11 cellular contexts compared by ENCODE assay signal in genomic region chr11:10564692-10565318, GRCh38. TPM values are rescaled to one million over a fixed set of nuclear protein-coding genes. Genes with fewer than 3 reads are reported as not detected.
DNase-seq lines count a peak whose midpoint lies in the region; ATAC-seq, FAIRE-seq and TF ChIP-seq lines count a peak whose summit lies in the region.
"Had no signal": no experiment of that assay in that cellular context is flagged by ENCODE, and none has a peak within 500 bp of the region (broad histone marks: within the 10 kb centered on the region; RNA-seq: fewer than 3 reads in every experiment).

No MANE protein-coding gene starts in this region.

- H3K27ac ChIP-seq in GM12878 (ENCODE audit: control insufficient read depth, insufficient read depth) (no peak overlapping the region), lower lobe of right lung (no peak overlapping the region)

- H3K4me2 ChIP-seq in GM12878 (ENCODE audit: control insufficient read depth, insufficient read depth), result no peak overlapping the region

- H3K9me3 Mint-ChIP-seq in activated T-cell treated with anti-CD3 and anti-CD28 coated beads, Interleukin-2, amount 50 U/mL, for 24 hours, result no peaks in the 10 kb centered on the region
- H3K9me3 Mint-ChIP-seq: activated T-helper 17 cell treated with anti-CD3 and anti-CD28 coated beads, Interleukin-2, amount 50 U/mL, for 72 hours had no signal

- no peak overlapping the region for H3K27ac Mint-ChIP-seq in activated T-cell treated with anti-CD3 and anti-CD28 coated beads, Interleukin-2, amount 50 U/mL, for 24 hours
- H3K27ac Mint-ChIP-seq: activated T-helper 17 cell treated with anti-CD3 and anti-CD28 coated beads, Interleukin-2, amount 50 U/mL, for 72 hours had no signal

- intact Hi-C loops in GM12878 (cut with micrococcal nuclease; ENCODE audit: unreplicated experiment) (no loop called here), lower lobe of right lung (cut with DNase I) (no loop called here)

- no peak for ATAC-seq in GM12878
- ATAC-seq in lower lobe of right lung, result no peak
- no peak for ATAC-seq in HG02981 (IDR thresholded peaks at IDR 0.05; ENCODE audit: unreplicated experiment)
- ATAC-seq: activated T-helper 17 cell treated with anti-CD3 and anti-CD28 coated beads, Interleukin-2, amount 50 U/mL, for 72 hours had no signal

- peak; percentile 49 for TF ChIP-seq RAD21 in Ishikawa (IDR thresholded peaks at IDR 0.05; ENCODE audit: low read depth)
- peak; percentile 44 for TF ChIP-seq RAD21 in GM12878 (IDR thresholded peaks at IDR 0.05; ENCODE audit: insufficient read depth, low read depth, low read length)

- no TSS peak for BruUV-seq in GM12878 (replicated peaks; lab: Mats Ljungman, UMichigan)

- H4K20me1 ChIP-seq in GM12878 (ENCODE audit: control insufficient read depth, insufficient read depth), result no peaks in the 10 kb centered on the region

- FAIRE-seq in GM12878 (lab: Jason Lieb, UNC) (no peak), RCC 7860 (lab: Jason Lieb, UNC) (no peak), frontal cortex (lab: Jason Lieb, UNC) (no peak)

- TF ChIP-seq EP300 in Ishikawa (IDR thresholded peaks at IDR 0.05; ENCODE audit: borderline replicate concordance), result no peak
- TF ChIP-seq EP300 in GM12878 (IDR thresholded peaks at IDR 0.05; ENCODE audit: borderline replicate concordance in 1 of 2, control insufficient read depth in 1 of 2, low read depth in 2 of 2, low read length in 2 of 2), result no peak

- H3K4me1 Mint-ChIP-seq in activated T-cell treated with anti-CD3 and anti-CD28 coated beads, Interleukin-2, amount 50 U/mL, for 24 hours (ENCODE audit: low read depth), result no peaks in the 10 kb centered on the region
- H3K4me1 Mint-ChIP-seq: activated T-helper 17 cell treated with anti-CD3 and anti-CD28 coated beads, Interleukin-2, amount 50 U/mL, for 72 hours had no signal

- CTCF ChIA-PET in GM12878 (lab: Yijun Ruan, JAX), result interaction anchor here (1.4 to 1.5 kb wide), 2 partner anchors 24 to 151 kb away, joined by 4 read pairs; partner anchors contain the start of gene RNF141

- H3K4me3 ChIP-seq in AG10803 (ENCODE audit: low read length) (no peak overlapping the region), GM12878 (no peak overlapping the region), lower lobe of right lung (no peak overlapping the region)

- no peaks in the 10 kb centered on the region for H3K36me3 Mint-ChIP-seq in activated T-cell treated with anti-CD3 and anti-CD28 coated beads, Interleukin-2, amount 50 U/mL, for 24 hours (ENCODE audit: low read depth)

- H3K27me3 ChIP-seq in GM12878 (replicated peaks in 1 of 2; ENCODE audit: control insufficient read depth in 2 of 2, insufficient read depth in 2 of 2, low read length in 1 of 2) (peaks cover 0 to 1% of the 10 kb centered on the region in 2 experiments; a peak in 2 of 4 replicates), lower lobe of right lung (ENCODE audit: low read depth) (no peaks in the 10 kb centered on the region)

- in situ Hi-C loops in GM12878 (cut with MboI), result no loop called here

- POLR2A ChIA-PET in GM12878 (lab: Charles Lee), result no interaction called here

- TF ChIP-seq CTCF in AG10803 (conservative IDR thresholded peaks at IDR 0.05; ENCODE audit: low read length) (peak; percentile 54), GM12878 (IDR thresholded peaks at IDR 0.05 in 2 of 3, conservative IDR thresholded peaks at IDR 0.05 in 1 of 3; ENCODE audit: control insufficient read depth in 2 of 3, extremely low read depth in 1 of 3, insufficient read depth in 1 of 3, low read depth in 3 of 3, low read length in 3 of 3) (peak; percentile 11 to 21 (median 21); a peak in 3 of 6 replicates), lower lobe of right lung (IDR thresholded peaks at IDR 0.05) (peak; percentile 40)

- H2AFZ ChIP-seq in GM12878 (ENCODE audit: control insufficient read depth, low read depth, low read length), result no peak overlapping the region

- no peaks in the 10 kb centered on the region for H3K79me2 ChIP-seq in GM12878 (ENCODE audit: control insufficient read depth, insufficient read depth, low read length)

- SMC1A ChIA-PET in GM12878 (lab: Charles Lee; ENCODE audit: uncharacterized antibody, unreplicated experiment), result interaction anchor here (0.6 to 2.1 kb wide), 3 partner anchors 12 to 162 kb away, joined by 3 to 6 read pairs (median 5); no protein-coding TSS in a partner anchor

- no peak overlapping the region for H3K4me3 Mint-ChIP-seq in activated T-cell treated with anti-CD3 and anti-CD28 coated beads, Interleukin-2, amount 50 U/mL, for 24 hours
- H3K4me3 Mint-ChIP-seq: activated T-helper 17 cell treated with anti-CD3 and anti-CD28 coated beads, Interleukin-2, amount 50 U/mL, for 72 hours had no signal

- WGBS in GM12878 (ENCODE audit: insufficient coverage, insufficient replicate concordance, low lambda C conversion rate, missing lambda C conversion rate), result 0% methylated on average over 1 of the region's 1 CpG

- H3K4me1 ChIP-seq in GM12878 (ENCODE audit: control insufficient read depth, insufficient read depth, low read length) (no peaks in the 10 kb centered on the region), lower lobe of right lung (peaks cover 15% of the 10 kb centered on the region)

- DNase-seq in AG10803 (ENCODE audit: low read depth) (peak; percentile 43), GM12878 (ENCODE audit: low read depth, low spot score) (no peak), lower lobe of right lung (no peak), RCC 7860 (ENCODE audit: low spot score) (no peak), frontal cortex (ENCODE audit: low spot score in 2 of 2) (no peak)
- no peak for DNase-seq in activated T-cell treated with anti-CD3 and anti-CD28 coated beads, Interleukin-2, amount 50 U/mL, for 24 hours
- DNase-seq: erythroblast, NCI-H187 treated with DMSO at 0.1 percent for 48 hours had no signal

- no peak overlapping the region for H3K9ac ChIP-seq in GM12878 (ENCODE audit: control insufficient read depth, insufficient read depth, low read length)

- no peaks in the 10 kb centered on the region for H3K36me3 ChIP-seq in GM12878 (ENCODE audit: control insufficient read depth in 2 of 2, insufficient read depth in 2 of 2, low read length in 1 of 2)
- no peaks in the 10 kb centered on the region for H3K36me3 ChIP-seq in lower lobe of right lung

- no peak for TF ChIP-seq POLR2A in GM12878 (IDR thresholded peaks at IDR 0.05; ENCODE audit: low read depth, low read length)

- RAD21 ChIA-PET in GM12878 (lab: Charles Lee; ENCODE audit: unreplicated experiment), result interaction anchor here (0.7 to 1.6 kb wide), 3 partner anchors 10 to 159 kb away, joined by 3 read pairs; no protein-coding TSS in a partner anchor

- peaks cover 7% of the 10 kb centered on the region for H3K27me3 Mint-ChIP-seq in activated T-cell treated with anti-CD3 and anti-CD28 coated beads, Interleukin-2, amount 50 U/mL, for 24 hours

- H3K9me3 ChIP-seq in GM12878 (replicated peaks; ENCODE audit: control insufficient read depth, insufficient read depth, low read length) (no peaks in the 10 kb centered on the region), lower lobe of right lung (no peaks in the 10 kb centered on the region)

TF ChIP-seq in Ishikawa, 13 proteins besides CTCF, POLR2A, EP300 and RAD21 (continues in another document):
- no peak for TF ChIP-seq TEAD4 (IDR thresholded peaks at IDR 0.05)

TF ChIP-seq in GM12878, 131 proteins besides CTCF, POLR2A, EP300 and RAD21:
- TF ChIP-seq SMC3 (IDR thresholded peaks at IDR 0.05; ENCODE audit: borderline replicate concordance, low read length) (peak; percentile 30; the same call in 1 of the 2 replicates), LARP7 (IDR thresholded peaks at IDR 0.05) (no peak)
TF ChIP-seq in GM12878: peak in this region for 1.

RNA-seq across cellular contexts. Expression of gene LYVE1, which starts 3.7 kb away (rescaled TPM):
- not detected in 2 replicates for total RNA-seq in GM12878 (2013; cell fraction: nucleolus; rRNA removed)
- total RNA-seq in GM12878 (2014; rRNA removed), result 0.05 TPM in 1 of 2 replicates, not detected in the other
- not detected in 2 replicates for total RNA-seq in GM12878 (2014; rRNA removed; fragmentation: Illumina TruSeq; extraction: Trizol)
- 0.13 and 0.15 TPM in 2 replicates for total RNA-seq in GM12878 (2021)
- not detected for polyA plus RNA-seq in GM12878 (2011; ENCODE audit: low read depth)
- polyA plus RNA-seq in GM12878 (2011; rRNA removed), result not detected in 2 replicates
- not detected in 2 replicates for polyA plus RNA-seq in GM12878 (2011; cell fraction: cytosol; rRNA removed)
- not detected in 2 replicates for polyA plus RNA-seq in GM12878 (2011; cell fraction: nucleus; rRNA removed)
- not detected in 2 replicates for polyA plus RNA-seq in GM12878 (2012)
- polyA plus RNA-seq in GM12878 (2014; fragmentation: Illumina TruSeq; extraction: Trizol), result not detected in 2 replicates
- polyA plus RNA-seq in GM12878 (2014; fragmentation: Nextera tagmentation; extraction: Ambion mirVana), result not detected
- not detected in 2 replicates for polyA plus RNA-seq in GM12878 (2014; rRNA removed)
- polyA plus RNA-seq in GM12878 (2016; fragmentation: Nextera tagmentation; extraction: Ambion mirVana), result not detected
- not detected in 2 replicates for polyA minus RNA-seq in GM12878 (2011; rRNA and poly(A)+ RNA removed)
- polyA minus RNA-seq in GM12878 (2011; cell fraction: cytosol; rRNA and poly(A)+ RNA removed), result not detected in 2 replicates
- polyA minus RNA-seq in GM12878 (2011; cell fraction: nucleus; rRNA and poly(A)+ RNA removed), result not detected in 2 replicates
- total RNA-seq in lower lobe of right lung, result 95.2 TPM
- 6.9 TPM for total RNA-seq in frontal cortex
- total RNA-seq: activated T-helper 17 cell treated with anti-CD3 and anti-CD28 coated beads, Interleukin-2, amount 50 U/mL, for 72 hours had no signal

RNA-seq across cellular contexts. Expression of gene RNF141, which starts 23.8 kb away (rescaled TPM):
- total RNA-seq in GM12878 (2013; cell fraction: nucleolus; rRNA removed), result 26.4 and 27.2 TPM in 2 replicates
- total RNA-seq in GM12878 (2014; rRNA removed) (9.8 and 13.1 TPM in 2 replicates), GM12878 (2014; rRNA removed; fragmentation: Illumina TruSeq; extraction: Trizol) (11.7 and 12.7 TPM in 2 replicates), GM12878 (2021) (12.5 and 13.8 TPM in 2 replicates), lower lobe of right lung (55.2 TPM), frontal cortex (76.6 TPM)
- polyA plus RNA-seq in GM12878 (2011; ENCODE audit: low read depth), result 4.1 TPM
- polyA plus RNA-seq in GM12878 (2011; rRNA removed) (14.7 and 24.0 TPM in 2 replicates), GM12878 (2014; fragmentation: Illumina TruSeq; extraction: Trizol) (10.8 and 15.3 TPM in 2 replicates), GM12878 (2014; fragmentation: Nextera tagmentation; extraction: Ambion mirVana) (10 to 100 TPM; 21.2 to 36.8 TPM), GM12878 (2014; rRNA removed) (7.6 and 8.1 TPM in 2 replicates), GM12878 (2016; fragmentation: Nextera tagmentation; extraction: Ambion mirVana) (10 to 100 TPM; 17.4 to 22.2 TPM)
- 4.4 and 5.2 TPM in 2 replicates for polyA plus RNA-seq in GM12878 (2011; cell fraction: cytosol; rRNA removed)
- polyA plus RNA-seq in GM12878 (2011; cell fraction: nucleus; rRNA removed), result 3.5 and 4.4 TPM in 2 replicates
- polyA plus RNA-seq in GM12878 (2012), result 5.5 and 6.9 TPM in 2 replicates
- polyA minus RNA-seq in GM12878 (2011; rRNA and poly(A)+ RNA removed), result 5.3 and 7.7 TPM in 2 replicates
- 2.4 and 5.2 TPM in 2 replicates for polyA minus RNA-seq in GM12878 (2011; cell fraction: cytosol; rRNA and poly(A)+ RNA removed)
- polyA minus RNA-seq in GM12878 (2011; cell fraction: nucleus; rRNA and poly(A)+ RNA removed), result 3.4 and 4.1 TPM in 2 replicates

Comparison
In these comparisons a context has a peak if more than half of its experiments do, and no peak if none do; other contexts are left out.
1. RNA of gene LYVE1, which starts 3.7 kb away (total RNA-seq): 95.2 TPM in lower lobe of right lung (single experiment); 6.9 TPM in frontal cortex (single experiment) and 0.05 to 0.15 TPM in GM12878; every median in the first group is over 10 times any median in the second.
2. Peak in every context shown above with its lines, with median percentiles within 50 percentile points of each other: CTCF ChIP-seq.